Comparison of ENCODE assay signal across 23 cellular contexts in genomic region chr16:12509121-12509520, GRCh38.
"Had no signal": no experiment of that assay in that cellular context is flagged by ENCODE, and none has a peak within 500 bp of the region (broad histone marks: within the 10 kb centered on the region; RNA-seq: fewer than 3 reads in every experiment).

No MANE protein-coding gene starts in this region.

- ATAC-seq: effector memory CD8-positive, alpha-beta T cell; left ventricle myocardium superior; naive thymus-derived CD4-positive, alpha-beta T cell; psoas muscle; right cardiac atrium; stimulated activated naive CD8-positive, alpha-beta T cell treated with anti-CD3 and anti-CD28 coated beads, Interleukin-15, amount 100 ng/mL, for 72 hours had no signal

- H3K36me3 ChIP-seq: esophagus squamous epithelium, neural progenitor cell, tibial artery had no signal

- H3K4me2 ChIP-seq: neural progenitor cell had no signal

- H3K4me1 ChIP-seq: neural progenitor cell, psoas muscle, testis had no signal

- H2AFZ ChIP-seq: neural progenitor cell had no signal

- H3K27me3 ChIP-seq: esophagus squamous epithelium, neural progenitor cell, testis, tibial artery had no signal

- H3K9me3 ChIP-seq: esophagus squamous epithelium, psoas muscle, testis, tibial artery had no signal

- H3K4me3 ChIP-seq: coronary artery, esophagus squamous epithelium, lung, neural progenitor cell, psoas muscle, testis, tibial artery had no signal

- H3K9ac ChIP-seq: neural progenitor cell had no signal

- H3K27ac ChIP-seq: coronary artery, esophagus squamous epithelium, neural progenitor cell, psoas muscle, testis, tibial artery had no signal

- DNase-seq: dermis blood vessel endothelial cell; effector memory CD8-positive, alpha-beta T cell; erythroblast; esophagus squamous epithelium; foreskin melanocyte; glutamatergic neuron; immature natural killer cell; islet precursor cell; kidney glomerular epithelial cell; left ventricle myocardium superior; naive thymus-derived CD4-positive, alpha-beta T cell; psoas muscle; right cardiac atrium; small intestine; stimulated activated CD4-positive, alpha-beta T cell treated with anti-CD3 and anti-CD28 coated beads, Interleukin-15, amount 100 ng/mL, for 24 hours; stimulated activated CD4-positive, alpha-beta T cell treated with anti-CD3 and anti-CD28 coated beads, Interleukin-2, amount 100 ng/mL, for 48 hours; stimulated activated naive CD4-positive, alpha-beta T cell; stimulated activated naive CD8-positive, alpha-beta T cell treated with anti-CD3 and anti-CD28 coated beads, Interleukin-15, amount 100 ng/mL, for 72 hours; testis; tibial artery had no signal
